In the genomic region with DNA sequence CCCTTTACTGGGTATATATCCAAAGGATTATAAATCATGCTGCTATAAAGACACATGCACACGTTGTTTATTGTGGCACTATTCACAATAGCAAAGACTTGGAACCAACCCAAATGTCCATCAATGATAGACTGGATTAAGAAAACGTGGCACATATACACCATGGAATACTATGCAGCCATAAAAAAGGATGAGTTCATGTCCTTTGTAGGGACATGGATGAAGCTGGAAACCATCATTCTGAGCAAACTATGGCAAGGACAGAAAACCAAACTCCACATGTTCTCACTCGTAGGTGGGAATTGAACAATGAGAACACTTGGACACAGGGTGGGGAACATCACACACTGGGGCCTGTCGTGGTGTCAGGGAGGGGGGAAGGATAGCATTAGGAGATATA, we compare ENCODE assay signal across 11 cellular contexts. TPM values are rescaled to one million over a fixed set of nuclear protein-coding genes. Genes with fewer than 3 reads are reported as not detected.
"Had no signal": no experiment of that assay in that cellular context is flagged by ENCODE, and none has a peak within 500 bp of the region (broad histone marks: within the 10 kb centered on the region; RNA-seq: fewer than 3 reads in every experiment).

No MANE protein-coding gene starts in this region.

RNA-seq across cellular contexts. Expression of gene CXorf49B, which starts 59.2 kb away (rescaled TPM):
- total RNA-seq: OCI-LY7, PC-3, PC-9, Peyer's patch, Right ventricle myocardium inferior, Right ventricle myocardium superior, RPMI7951, SJCRH30, SJSA1, SK-MEL-5 had no signal
- polyA plus RNA-seq: SK-N-SH had no signal
